Comparison of ENCODE assay signal across 3 cellular contexts in genomic region chr12:8235316-8236157, GRCh38. TPM values are rescaled to one million over a fixed set of nuclear protein-coding genes. Genes with fewer than 3 reads are reported as not detected.
"Had no signal": no experiment of that assay in that cellular context is flagged by ENCODE, and none has a peak within 500 bp of the region (broad histone marks: within the 10 kb centered on the region; RNA-seq: fewer than 3 reads in every experiment).

No MANE protein-coding gene starts in this region.

RNA-seq across cellular contexts. Expression of gene FAM90A1, which starts 8.1 kb away (rescaled TPM):
- total RNA-seq: liver, progenitor cell of endocrine pancreas, right atrium auricular region had no signal
- polyA plus RNA-seq: liver had no signal
